In the genomic region with DNA sequence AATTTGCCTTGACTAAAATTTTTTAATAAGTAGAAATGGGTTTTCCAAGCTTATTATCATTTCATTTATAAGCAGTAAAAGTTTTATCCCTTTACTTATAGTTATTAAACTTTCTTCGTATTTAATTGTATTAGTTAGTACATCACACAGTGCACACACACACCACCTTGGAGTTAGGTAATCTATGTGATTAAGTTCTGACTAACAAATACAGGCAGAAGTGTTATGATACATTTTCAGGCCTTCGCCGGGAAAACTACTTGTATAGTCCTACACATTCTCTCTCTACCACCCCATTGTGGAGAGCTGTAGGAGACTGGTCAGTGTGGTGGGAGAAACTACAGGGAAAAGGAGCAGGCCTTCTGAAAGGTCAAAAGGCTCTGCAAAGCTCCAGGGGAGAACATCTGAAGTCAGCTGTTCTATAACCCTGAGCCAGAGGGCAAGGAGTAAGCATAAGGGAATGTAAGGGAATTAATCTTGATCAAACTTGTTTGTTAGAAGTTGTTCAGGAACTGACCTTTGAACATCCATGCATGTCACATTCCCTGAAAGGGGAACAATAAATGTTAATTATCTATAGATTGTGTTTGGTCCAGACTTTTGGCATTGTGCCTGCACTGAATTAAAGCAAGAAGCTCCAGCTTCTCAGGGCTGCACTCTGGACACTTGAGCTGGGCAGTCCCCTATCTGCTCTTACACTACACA, we compare ENCODE assay signal across 21 cellular contexts.
DNase-seq lines count a peak whose midpoint lies in the region; ATAC-seq and FAIRE-seq lines count a peak whose summit lies in the region.
"Had no signal": no experiment of that assay in that cellular context is flagged by ENCODE, and none has a peak within 500 bp of the region (broad histone marks: within the 10 kb centered on the region; RNA-seq: fewer than 3 reads in every experiment).

No MANE protein-coding gene starts in this region.

- peaks cover 14% of the 10 kb centered on the region for H3K36me3 Mint-ChIP-seq in stimulated activated memory B cell treated with anti-CD40 and anti-IgM and Interleukin-4, amounts not matched to agents 10 μg/mL and 1 μg/mL and 100 μg/mL, for 72 hours
- H3K36me3 Mint-ChIP-seq: stimulated activated effector memory CD8-positive, alpha-beta T cell treated with anti-CD3 and anti-CD28 coated beads, Interleukin-12 subunit alpha, Interleukin-12 subunit beta, amount 100 ng/mL, for 72 hours had no signal

- ATAC-seq in stimulated activated memory B cell treated with anti-CD40 and anti-IgM and Interleukin-4, amounts not matched to agents 10 μg/mL and 1 μg/mL and 100 μg/mL, for 72 hours = peak; percentile 34
- no peak for ATAC-seq in GM21526 (IDR thresholded peaks at IDR 0.05; ENCODE audit: low FRiP score, unreplicated experiment)
- ATAC-seq: lower lobe of right lung; naive thymus-derived CD4-positive, alpha-beta T cell; stimulated activated effector memory CD8-positive, alpha-beta T cell treated with anti-CD3 and anti-CD28 coated beads, Interleukin-12 subunit alpha, Interleukin-12 subunit beta, amount 100 ng/mL, for 72 hours had no signal

- no peak overlapping the region for H3K4me3 Mint-ChIP-seq in stimulated activated memory B cell treated with anti-CD40 and anti-IgM and Interleukin-4, amounts not matched to agents 10 μg/mL and 1 μg/mL and 100 μg/mL, for 72 hours
- H3K4me3 Mint-ChIP-seq: activated CD4-positive, alpha-beta T cell treated with anti-CD3 and anti-CD28 coated beads, Interleukin-2, amount 10 ng/mL, durations not matched to agents 7 days and 5 days; naive thymus-derived CD4-positive, alpha-beta T cell; stimulated activated effector memory CD8-positive, alpha-beta T cell treated with anti-CD3 and anti-CD28 coated beads, Interleukin-12 subunit alpha, Interleukin-12 subunit beta, amount 100 ng/mL, for 72 hours had no signal

- DNase-seq in NCI-H748 (lab: John Stamatoyannopoulos, UW; ENCODE audit: unreplicated experiment) (peak; percentile 38), NCI-H748 treated with DMSO at 0.1 percent for 48 hours (lab: John Stamatoyannopoulos, UW) (no peak), kidney tubule cell (ENCODE audit: low spot score) (peak; percentile 31), NCI-H774 (lab: John Stamatoyannopoulos, UW) (no peak)
- no peak for DNase-seq in central memory CD4-positive, alpha-beta T cell
- DNase-seq: activated CD4-positive, alpha-beta T cell treated with anti-CD3 and anti-CD28 coated beads, Interleukin-2, amount 10 ng/mL, durations not matched to agents 7 days and 5 days; C1 segment of cervical spinal cord; cortex of kidney; DMS53; erythroblast; lower lobe of right lung; MM.1S; naive thymus-derived CD4-positive, alpha-beta T cell; NCI-H1694; stimulated activated CD4-positive, alpha-beta T cell treated with anti-CD3 and anti-CD28 coated beads, Interleukin-12 subunit alpha, Interleukin-12 subunit beta, amount 100 ng/mL, for 4 hours; tibial artery had no signal

- peak; percentile 21 for FAIRE-seq in colon (lab: Jason Lieb, UNC)
- FAIRE-seq: H1 had no signal

- peaks cover 9% of the 10 kb centered on the region for H3K9me3 Mint-ChIP-seq in stimulated activated memory B cell treated with anti-CD40 and anti-IgM and Interleukin-4, amounts not matched to agents 10 μg/mL and 1 μg/mL and 100 μg/mL, for 72 hours

- no peak overlapping the region for H3K27ac Mint-ChIP-seq in stimulated activated memory B cell treated with anti-CD40 and anti-IgM and Interleukin-4, amounts not matched to agents 10 μg/mL and 1 μg/mL and 100 μg/mL, for 72 hours
- H3K27ac Mint-ChIP-seq: activated CD4-positive, alpha-beta T cell treated with anti-CD3 and anti-CD28 coated beads, Interleukin-2, amount 10 ng/mL, durations not matched to agents 7 days and 5 days; naive thymus-derived CD4-positive, alpha-beta T cell; stimulated activated effector memory CD8-positive, alpha-beta T cell treated with anti-CD3 and anti-CD28 coated beads, Interleukin-12 subunit alpha, Interleukin-12 subunit beta, amount 100 ng/mL, for 72 hours had no signal

- no peaks in the 10 kb centered on the region for H3K4me1 Mint-ChIP-seq in stimulated activated memory B cell treated with anti-CD40 and anti-IgM and Interleukin-4, amounts not matched to agents 10 μg/mL and 1 μg/mL and 100 μg/mL, for 72 hours
- H3K4me1 Mint-ChIP-seq: activated CD4-positive, alpha-beta T cell treated with anti-CD3 and anti-CD28 coated beads, Interleukin-2, amount 10 ng/mL, durations not matched to agents 7 days and 5 days; naive thymus-derived CD4-positive, alpha-beta T cell; stimulated activated effector memory CD8-positive, alpha-beta T cell treated with anti-CD3 and anti-CD28 coated beads, Interleukin-12 subunit alpha, Interleukin-12 subunit beta, amount 100 ng/mL, for 72 hours had no signal

- no peaks in the 10 kb centered on the region for H3K27me3 Mint-ChIP-seq in stimulated activated memory B cell treated with anti-CD40 and anti-IgM and Interleukin-4, amounts not matched to agents 10 μg/mL and 1 μg/mL and 100 μg/mL, for 72 hours
- H3K27me3 Mint-ChIP-seq: activated CD4-positive, alpha-beta T cell treated with anti-CD3 and anti-CD28 coated beads, Interleukin-2, amount 10 ng/mL, durations not matched to agents 7 days and 5 days; naive thymus-derived CD4-positive, alpha-beta T cell had no signal

Comparison
In these comparisons a context has a peak if more than half of its experiments do, and no peak if none do; other contexts are left out.
1. DNase-seq: peak in NCI-H748 (single experiment) and kidney tubule cell (single experiment); none in NCI-H748 treated with DMSO at 0.1 percent for 48 hours (single experiment), central memory CD4-positive, alpha-beta T cell (single experiment) and NCI-H774 (single experiment).